15 cellular contexts compared by ENCODE assay signal in the genomic region with DNA sequence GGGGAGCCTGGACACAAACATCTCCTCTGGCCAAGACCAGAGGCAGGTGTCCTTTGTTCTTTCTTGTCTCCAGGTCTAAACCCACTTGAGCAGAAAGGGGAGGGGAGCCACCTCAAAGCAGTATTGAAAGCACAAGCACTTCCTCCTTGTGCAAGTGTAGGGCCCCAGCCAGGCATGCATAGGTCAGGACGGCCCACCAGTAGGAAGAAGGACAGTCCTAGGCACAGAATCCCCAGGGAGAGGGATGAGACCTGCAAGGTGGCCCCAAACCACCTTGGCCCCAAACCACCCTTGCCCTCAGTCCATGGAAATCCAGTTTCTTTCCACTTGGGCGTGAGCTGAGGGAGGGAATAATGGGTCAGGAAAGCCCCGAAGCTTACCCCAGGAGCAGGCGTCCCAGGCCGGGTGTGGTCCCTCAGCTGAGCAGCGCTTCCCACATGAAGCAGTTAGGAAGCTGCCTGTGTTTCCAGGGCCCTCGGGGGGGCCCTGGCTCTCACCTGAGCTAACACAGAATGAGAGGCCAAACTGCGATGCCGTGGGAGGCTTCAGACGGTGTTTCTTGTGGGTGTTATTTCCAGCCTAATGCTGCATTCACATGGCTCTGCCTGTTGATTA. TPM values are rescaled to one million over a fixed set of nuclear protein-coding genes. Genes with fewer than 3 reads are reported as not detected.
DNase-seq lines count a peak whose midpoint lies in the region; ATAC-seq and TF ChIP-seq lines count a peak whose summit lies in the region.
"Had no signal": no experiment of that assay in that cellular context is flagged by ENCODE, and none has a peak within 500 bp of the region (broad histone marks: within the 10 kb centered on the region; RNA-seq: fewer than 3 reads in every experiment).

No MANE protein-coding gene starts in this region.

- H3K4me1 ChIP-seq in mesendoderm (ENCODE audit: control insufficient read depth, low read depth, low read length) (no peaks in the 10 kb centered on the region), neural progenitor cell (no peaks in the 10 kb centered on the region)

- no peak overlapping the region for H3K27ac Mint-ChIP-seq in effector memory CD8-positive, alpha-beta T cell
- H3K27ac Mint-ChIP-seq in neural progenitor cell = no peak overlapping the region
- H3K27ac Mint-ChIP-seq: activated naive CD8-positive, alpha-beta T cell had no signal

- no peaks in the 10 kb centered on the region for H3F3A ChIP-seq in neural progenitor cell (ENCODE audit: low read depth)

- H3K9ac ChIP-seq in mesendoderm (ENCODE audit: low read length) (no peak overlapping the region), neural progenitor cell (no peak overlapping the region)

- no peak overlapping the region for H4K8ac ChIP-seq in mesendoderm (ENCODE audit: low read depth, low read length)

- H3K4me3 ChIP-seq in GM06990 (replicated peaks; ENCODE audit: low read depth, low read length) = no peak overlapping the region
- no peak overlapping the region for H3K4me3 ChIP-seq in mesendoderm (ENCODE audit: low read length)
- H3K4me3 ChIP-seq in neural progenitor cell = no peak overlapping the region
- H3K4me3 ChIP-seq: dorsolateral prefrontal cortex, heart left ventricle had no signal

- no peaks in the 10 kb centered on the region for H3K4me1 Mint-ChIP-seq in effector memory CD8-positive, alpha-beta T cell (ENCODE audit: low read depth in 2 of 2)
- H3K4me1 Mint-ChIP-seq in neural progenitor cell = peaks cover 3% of the 10 kb centered on the region

- no peak overlapping the region for H3K56ac ChIP-seq in mesendoderm (ENCODE audit: low read length)

- H3K36me3 Mint-ChIP-seq in effector memory CD8-positive, alpha-beta T cell (ENCODE audit: insufficient read depth) = no peaks in the 10 kb centered on the region
- no peaks in the 10 kb centered on the region for H3K36me3 Mint-ChIP-seq in neural progenitor cell
- H3K36me3 Mint-ChIP-seq: activated naive CD8-positive, alpha-beta T cell had no signal

- H3K27me3 ChIP-seq in GM06990 (replicated peaks; ENCODE audit: control insufficient read depth, insufficient read depth, low read length) = no peaks in the 10 kb centered on the region
- H3K27me3 ChIP-seq in mesendoderm (ENCODE audit: insufficient read depth, low read length, poor library complexity) = no peaks in the 10 kb centered on the region
- H3K27me3 ChIP-seq in neural progenitor cell = peaks cover 5% of the 10 kb centered on the region

- H2AK5ac ChIP-seq in mesendoderm (ENCODE audit: low read length) = no peak overlapping the region

- ATAC-seq in GM18909 (IDR thresholded peaks at IDR 0.05; ENCODE audit: poor library complexity, unreplicated experiment) (peak; percentile 96), GM21737 (IDR thresholded peaks at IDR 0.05; ENCODE audit: unreplicated experiment) (peak; percentile 93), HG03196 (IDR thresholded peaks at IDR 0.05; ENCODE audit: unreplicated experiment) (peak; percentile 96)
- no peak for ATAC-seq in effector memory CD8-positive, alpha-beta T cell (replicated peaks)
- ATAC-seq: heart left ventricle had no signal

- no peaks in the 10 kb centered on the region for H3K9me3 Mint-ChIP-seq in effector memory CD8-positive, alpha-beta T cell
- no peaks in the 10 kb centered on the region for H3K9me3 Mint-ChIP-seq in neural progenitor cell

- TF ChIP-seq CTCF in GM06990 (IDR thresholded peaks at IDR 0.05; ENCODE audit: insufficient read depth, low read length, poor library complexity, severe bottlenecking) (no peak), neural progenitor cell (IDR thresholded peaks at IDR 0.05) (no peak)

- H3K27ac ChIP-seq in mesendoderm (ENCODE audit: low read depth, low read length) (no peak overlapping the region), neural progenitor cell (no peak overlapping the region)
- H3K27ac ChIP-seq: dorsolateral prefrontal cortex, heart left ventricle had no signal

- H3K79me2 ChIP-seq in mesendoderm (ENCODE audit: control insufficient read depth, insufficient read depth, low read length) = no peaks in the 10 kb centered on the region
- no peaks in the 10 kb centered on the region for H3K79me2 ChIP-seq in neural progenitor cell (ENCODE audit: low read depth)

- no peak overlapping the region for H3K23ac ChIP-seq in mesendoderm (ENCODE audit: low read length)

- H3K4me2 ChIP-seq in mesendoderm (ENCODE audit: low read length) (no peak overlapping the region), neural progenitor cell (no peak overlapping the region)

- H2BK5ac ChIP-seq in mesendoderm (ENCODE audit: low read length) = no peak overlapping the region

- no peak overlapping the region for H2BK15ac ChIP-seq in mesendoderm (replicated peaks; ENCODE audit: low read depth)

- peak; percentile 50 for DNase-seq in GM06990 (ENCODE audit: extremely low read depth, insufficient read length)
- DNase-seq in effector memory CD8-positive, alpha-beta T cell = no peak
- DNase-seq in RKO (ENCODE audit: low spot score) = no peak
- DNase-seq in mesendoderm = no peak
- no peak for DNase-seq in neural progenitor cell (ENCODE audit: low spot score)
- DNase-seq: dorsolateral prefrontal cortex, GDM1, mammary epithelial cell, NCI-H2171 treated with DMSO at 0.1 percent for 48 hours, SHP77 treated with DMSO at 0.1 percent for 48 hours had no signal

- H3K9me3 ChIP-seq in neural progenitor cell (ENCODE audit: low read depth) = no peaks in the 10 kb centered on the region
- H3K9me3 ChIP-seq: heart left ventricle had no signal

- no peak overlapping the region for H4K5ac ChIP-seq in mesendoderm (ENCODE audit: low read length)

- WGBS in mesendoderm (ENCODE audit: extremely low coverage, insufficient coverage, low lambda C conversion rate) = no CpG with 5 or more reads among the region's 10 CpGs

- H3K79me1 ChIP-seq in mesendoderm (ENCODE audit: low read length) = no peaks in the 10 kb centered on the region

- H3K4me3 Mint-ChIP-seq in effector memory CD8-positive, alpha-beta T cell = no peak overlapping the region
- no peak overlapping the region for H3K4me3 Mint-ChIP-seq in neural progenitor cell
- H3K4me3 Mint-ChIP-seq: activated naive CD8-positive, alpha-beta T cell had no signal

- H3K27me3 Mint-ChIP-seq in effector memory CD8-positive, alpha-beta T cell = peaks cover 59 to 76% of the 10 kb centered on the region in 2 donors
- peaks cover 28% of the 10 kb centered on the region for H3K27me3 Mint-ChIP-seq in neural progenitor cell (ENCODE audit: insufficient read depth, low read depth)
- H3K27me3 Mint-ChIP-seq: activated naive CD8-positive, alpha-beta T cell had no signal

- H2BK120ac ChIP-seq in mesendoderm (ENCODE audit: low read depth, low read length) = no peak overlapping the region

- no peak overlapping the region for H3K18ac ChIP-seq in mesendoderm (ENCODE audit: low read length)

- H4K20me1 ChIP-seq in neural progenitor cell (ENCODE audit: low read depth) = no peaks in the 10 kb centered on the region

- H2AFZ ChIP-seq in neural progenitor cell (replicated peaks) = no peak overlapping the region

- H3K36me3 ChIP-seq in GM06990 (ENCODE audit: control insufficient read depth, insufficient read depth, low read length) (no peaks in the 10 kb centered on the region), mesendoderm (ENCODE audit: control insufficient read depth, insufficient read depth, low read length) (no peaks in the 10 kb centered on the region), neural progenitor cell (no peaks in the 10 kb centered on the region)
- H3K36me3 ChIP-seq: heart left ventricle had no signal

- H3K4ac ChIP-seq in mesendoderm (ENCODE audit: low read depth, low read length) = no peak overlapping the region

RNA-seq across cellular contexts. Expression of a gene that starts 20.4 kb away (rescaled TPM):
- 8.4 TPM for polyA plus RNA-seq in mesendoderm (2013, experiment 1 of 2)
- 7.0 TPM for polyA plus RNA-seq in mesendoderm (2013, experiment 2 of 2)
- total RNA-seq in neural progenitor cell (ENCODE audit: low replicate concordance) = 1.3 and 5.4 TPM in 2 replicates
